Comparison of ENCODE assay signal across 10 cellular contexts in the genomic region with DNA sequence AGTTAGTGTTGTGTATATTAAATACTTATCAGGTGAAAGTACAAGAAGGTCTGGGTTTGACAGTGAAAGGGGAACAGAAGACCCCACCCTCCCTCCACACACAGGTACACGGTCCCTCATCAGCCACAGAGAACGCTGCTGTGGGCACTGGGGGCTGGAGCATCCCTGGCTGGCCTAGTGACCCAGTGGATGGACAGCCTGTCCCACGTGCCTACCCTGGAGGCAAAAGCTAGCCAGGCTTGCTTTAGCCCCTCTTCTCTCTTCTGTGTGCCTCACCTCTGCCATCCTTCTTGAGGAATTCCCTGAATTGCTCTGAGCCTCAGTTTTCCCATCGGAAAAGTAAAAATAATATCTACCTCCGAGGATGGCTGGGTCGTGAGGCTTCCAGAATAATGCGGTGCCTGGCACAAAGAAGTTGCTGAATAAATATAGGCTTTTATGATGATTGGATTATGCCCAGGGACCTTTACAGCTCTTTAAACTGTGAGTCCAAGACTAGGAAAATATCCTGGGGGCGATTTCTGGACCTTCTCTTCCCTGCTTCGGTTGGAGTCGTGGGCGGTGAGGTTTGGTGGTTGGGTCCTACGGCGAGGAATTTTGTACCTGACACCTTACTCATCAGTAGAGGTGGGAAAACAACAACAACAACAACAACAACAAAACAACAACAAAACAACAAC. TPM values are rescaled to one million over a fixed set of nuclear protein-coding genes. Genes with fewer than 3 reads are reported as not detected.
A peak's percentile ranks its signal among the peaks of the same experiment; 100 is the strongest.
DNase-seq lines count a peak whose midpoint lies in the region; ATAC-seq and TF ChIP-seq lines count a peak whose summit lies in the region.
"Had no signal": no experiment of that assay in that cellular context is flagged by ENCODE, and none has a peak within 500 bp of the region (broad histone marks: within the 10 kb centered on the region; RNA-seq: fewer than 3 reads in every experiment).

No MANE protein-coding gene starts in this region.

- H3K27ac ChIP-seq in liver (ENCODE audit: low read depth in 1 of 2, low read length in 2 of 2) (peak overlapping the region; percentile 82 to 84), suprapubic skin (peak overlapping the region; percentile 84)
- H3K27ac ChIP-seq: HL-60 had no signal

- WGBS in liver, result 42% methylated on average over 13 of the region's 13 CpGs
- WGBS in suprapubic skin, result 54% methylated on average over 12 of the region's 13 CpGs

- no peak for TF ChIP-seq EP300 in suprapubic skin (IDR thresholded peaks at IDR 0.05)

- no peaks in the 10 kb centered on the region for H3K36me3 ChIP-seq in liver (ENCODE audit: control insufficient read depth in 4 of 4, insufficient read depth in 3 of 4, low read depth in 1 of 4, low read length in 3 of 4)
- no peaks in the 10 kb centered on the region for H3K36me3 ChIP-seq in suprapubic skin
- H3K36me3 ChIP-seq in BE2C, result no peaks in the 10 kb centered on the region

- H3K36me3 Mint-ChIP-seq in activated naive CD4-positive, alpha-beta T cell treated with anti-CD3 and anti-CD28 coated beads, Interleukin-2, amount 50 U/mL, for 24 hours, result no peaks in the 10 kb centered on the region
- peaks cover 6% of the 10 kb centered on the region for H3K36me3 Mint-ChIP-seq in activated naive CD8-positive, alpha-beta T cell treated with anti-CD3 and anti-CD28 coated beads for 36 hours

- no peak for TF ChIP-seq RAD21 in liver (IDR thresholded peaks at IDR 0.05)

- H3K4me3 Mint-ChIP-seq in activated naive CD4-positive, alpha-beta T cell treated with anti-CD3 and anti-CD28 coated beads, Interleukin-2, amount 50 U/mL, for 24 hours, result peak overlapping the region; percentile 85
- peak overlapping the region; percentile 85 for H3K4me3 Mint-ChIP-seq in activated naive CD8-positive, alpha-beta T cell treated with anti-CD3 and anti-CD28 coated beads for 36 hours

- TF ChIP-seq POLR2A in suprapubic skin (IDR thresholded peaks at IDR 0.05), result no peak

- no peak for ATAC-seq in HG02763 (IDR thresholded peaks at IDR 0.05; ENCODE audit: unreplicated experiment)
- no peak for ATAC-seq in GM21825 (IDR thresholded peaks at IDR 0.05; ENCODE audit: unreplicated experiment)

- H3K27ac Mint-ChIP-seq in activated naive CD4-positive, alpha-beta T cell treated with anti-CD3 and anti-CD28 coated beads, Interleukin-2, amount 50 U/mL, for 24 hours, result peak overlapping the region; percentile 76
- H3K27ac Mint-ChIP-seq in activated naive CD8-positive, alpha-beta T cell treated with anti-CD3 and anti-CD28 coated beads for 36 hours, result peak overlapping the region; percentile 82

- no peaks in the 10 kb centered on the region for H3K9me3 Mint-ChIP-seq in activated naive CD4-positive, alpha-beta T cell treated with anti-CD3 and anti-CD28 coated beads, Interleukin-2, amount 50 U/mL, for 24 hours
- peaks cover 1% of the 10 kb centered on the region for H3K9me3 Mint-ChIP-seq in activated naive CD8-positive, alpha-beta T cell treated with anti-CD3 and anti-CD28 coated beads for 36 hours

- H3K9me3 ChIP-seq in liver (ENCODE audit: control insufficient read depth in 4 of 4, low read length in 3 of 4) (no peaks in the 10 kb centered on the region), suprapubic skin (no peaks in the 10 kb centered on the region), BE2C (no peaks in the 10 kb centered on the region)

- no peaks in the 10 kb centered on the region for H3K27me3 ChIP-seq in liver (ENCODE audit: control insufficient read depth in 4 of 4, insufficient read depth in 4 of 4, low read length in 3 of 4)
- H3K27me3 ChIP-seq in suprapubic skin, result peaks cover 10% of the 10 kb centered on the region
- peaks cover 5% of the 10 kb centered on the region for H3K27me3 ChIP-seq in BE2C

- DNase-seq in activated naive CD4-positive, alpha-beta T cell (lab: John Stamatoyannopoulos, UW), result no peak
- DNase-seq in activated naive CD8-positive, alpha-beta T cell treated with anti-CD3 and anti-CD28 coated beads for 36 hours, result no peak
- DNase-seq in suprapubic skin (ENCODE audit: low spot score in 2 of 2) (peak in 1 of 2 donors; percentile 42), BE2C (no peak)

- peaks cover 31% of the 10 kb centered on the region for H3K4me1 Mint-ChIP-seq in activated naive CD4-positive, alpha-beta T cell treated with anti-CD3 and anti-CD28 coated beads, Interleukin-2, amount 50 U/mL, for 24 hours
- peaks cover 41% of the 10 kb centered on the region for H3K4me1 Mint-ChIP-seq in activated naive CD8-positive, alpha-beta T cell treated with anti-CD3 and anti-CD28 coated beads for 36 hours

- H3K4me1 ChIP-seq in liver (ENCODE audit: control insufficient read depth in 4 of 4, insufficient read depth in 4 of 4, low read length in 3 of 4) (peaks cover 20 to 65% (median 44%) of the 10 kb centered on the region in 4 donors), suprapubic skin (peaks cover 33% of the 10 kb centered on the region), BE2C (no peaks in the 10 kb centered on the region)

- H3K4me3 ChIP-seq in liver (ENCODE audit: low read depth in 1 of 3, low read length in 3 of 3) (peak overlapping the region; percentile 51 to 83 (median 66)), suprapubic skin (peak overlapping the region; percentile 60), BE2C (ENCODE audit: low read depth, low read length) (no peak overlapping the region)
- H3K4me3 ChIP-seq: lung had no signal

- TF ChIP-seq CTCF in liver (IDR thresholded peaks at IDR 0.05; ENCODE audit: low read depth, low read length, missing input control), result no peak
- TF ChIP-seq CTCF in suprapubic skin (IDR thresholded peaks at IDR 0.05), result no peak
- no peak for TF ChIP-seq CTCF in BE2C (IDR thresholded peaks at IDR 0.05; ENCODE audit: low read depth, low read length)

- peak overlapping the region; percentile 24 to 57 for H3K9ac ChIP-seq in liver (ENCODE audit: low read depth in 1 of 2, low read length in 2 of 2)

- H3K27me3 Mint-ChIP-seq in activated naive CD4-positive, alpha-beta T cell treated with anti-CD3 and anti-CD28 coated beads, Interleukin-2, amount 50 U/mL, for 24 hours, result no peaks in the 10 kb centered on the region
- H3K27me3 Mint-ChIP-seq in activated naive CD8-positive, alpha-beta T cell treated with anti-CD3 and anti-CD28 coated beads for 36 hours, result no peaks in the 10 kb centered on the region

TF ChIP-seq in liver, 16 proteins besides CTCF, POLR2A, EP300 and RAD21 (continues in another document):
- no peak for TF ChIP-seq RXRA (IDR thresholded peaks at IDR 0.05)
- TF ChIP-seq JUND (IDR thresholded peaks at IDR 0.05), result no peak
- TF ChIP-seq, protein P1, sequence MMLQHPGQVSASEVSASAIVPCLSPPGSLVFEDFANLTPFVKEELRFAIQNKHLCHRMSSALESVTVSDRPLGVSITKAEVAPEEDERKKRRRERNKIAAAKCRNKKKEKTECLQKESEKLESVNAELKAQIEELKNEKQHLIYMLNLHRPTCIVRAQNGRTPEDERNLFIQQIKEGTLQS (IDR thresholded peaks at IDR 0.05), result no peak
- no peak for TF ChIP-seq YY1 (IDR thresholded peaks at IDR 0.05)
- no peak for TF ChIP-seq FOXA2 (IDR thresholded peaks at IDR 0.05)
- no peak for TF ChIP-seq REST (IDR thresholded peaks at IDR 0.05)
- TF ChIP-seq NR2F2 (IDR thresholded peaks at IDR 0.05), result no peak
- no peak for TF ChIP-seq ZBTB33 (IDR thresholded peaks at IDR 0.05)

RNA-seq across cellular contexts. Expression of gene IFNLR1, which starts 0.9 kb away (rescaled TPM):
- 1 to 10 TPM; 6.3 to 7.3 TPM for total RNA-seq in activated naive CD8-positive, alpha-beta T cell treated with anti-CD3 and anti-CD28 coated beads for 36 hours
- total RNA-seq in liver (1 to 10 TPM; 2.2 to 6.4 TPM), suprapubic skin (10 to 100 TPM; 11.7 to 16.1 (median 14.0) TPM)
- polyA plus RNA-seq in liver, result 1 to 10 TPM; 2.9 to 4.1 TPM
- not detected for polyA plus RNA-seq in BE2C (2012; ENCODE audit: insufficient read depth, insufficient read length, low read depth)

RNA-seq across cellular contexts. Expression of gene IL22RA1, which starts 43.2 kb away (rescaled TPM):
- total RNA-seq in activated naive CD8-positive, alpha-beta T cell treated with anti-CD3 and anti-CD28 coated beads for 36 hours, result not detected
- total RNA-seq in liver (1 to 10 TPM; 2.1 to 4.5 TPM), suprapubic skin (10 to 100 TPM; 16.6 to 36.4 (median 27.8) TPM)
- polyA plus RNA-seq in liver, result 1 to 10 TPM; 3.4 to 3.5 TPM
- polyA plus RNA-seq in BE2C (2012; ENCODE audit: insufficient read depth, insufficient read length, low read depth), result not detected
